8 cellular contexts compared by ENCODE assay signal in the genomic region with DNA sequence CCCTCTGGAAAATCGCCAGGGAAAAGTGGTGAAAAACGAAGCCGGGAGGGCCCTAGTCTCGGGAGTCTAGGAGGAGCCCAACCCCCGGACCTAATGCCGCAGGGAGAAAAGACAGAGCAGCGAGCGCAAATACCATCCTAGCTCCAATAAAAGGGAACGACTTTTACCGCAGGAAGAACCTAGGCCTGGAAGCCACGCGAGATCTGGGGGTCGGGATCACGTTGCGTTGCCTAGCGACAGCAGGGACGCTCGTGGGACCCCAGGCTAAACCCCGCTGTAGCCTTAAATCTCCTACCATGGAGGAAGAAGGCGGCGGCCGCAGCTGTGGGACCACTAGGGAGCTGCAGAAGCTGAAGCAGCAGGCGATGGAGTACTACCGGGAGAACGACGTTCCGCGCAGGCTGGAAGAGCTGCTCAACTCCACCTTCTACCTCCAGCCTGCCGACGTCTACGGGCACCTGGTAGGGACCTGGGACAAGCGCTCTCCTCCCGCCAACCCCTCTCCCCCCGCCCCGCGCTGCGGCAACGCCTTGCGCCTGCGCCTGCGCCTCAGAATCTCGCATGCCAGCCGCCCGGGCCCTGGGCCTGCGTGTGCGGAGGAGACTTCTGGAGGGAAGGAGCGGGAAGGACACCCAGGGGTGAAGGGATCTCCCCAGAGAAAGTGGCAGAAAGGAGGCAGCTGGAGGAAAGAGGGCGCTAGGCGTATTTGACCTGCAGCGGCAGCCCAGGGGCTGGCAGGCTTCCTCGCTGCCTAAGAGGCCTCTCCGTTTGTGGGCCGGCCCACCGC. TPM values are rescaled to one million over a fixed set of nuclear protein-coding genes. Genes with fewer than 3 reads are reported as not detected.
A peak's percentile ranks its signal among the peaks of the same experiment; 100 is the strongest.
DNase-seq lines count a peak whose midpoint lies in the region; ATAC-seq lines count a peak whose summit lies in the region.

ENO4 (plus strand) TSS at position 229 of the 787 bp plus-strand sequence; CDS start at position 297, 68 bp downstream.

- peaks cover 4% of the 10 kb centered on the region for H3K4me1 Mint-ChIP-seq in activated naive CD8-positive, alpha-beta T cell treated with anti-CD3 and anti-CD28 coated beads, Interleukin-2, amount 50 U/mL, for 24 hours

- no peaks in the 10 kb centered on the region for H3K36me3 Mint-ChIP-seq in activated naive CD8-positive, alpha-beta T cell treated with anti-CD3 and anti-CD28 coated beads, Interleukin-2, amount 50 U/mL, for 24 hours (ENCODE audit: low read depth)

- H3K27ac Mint-ChIP-seq in activated naive CD8-positive, alpha-beta T cell treated with anti-CD3 and anti-CD28 coated beads, Interleukin-2, amount 50 U/mL, for 24 hours = no peak within 1 kb of the TSS

- DNase-seq in Ammon's horn (ENCODE audit: low spot score) (peak; percentile 83), NCI-H345 (lab: John Stamatoyannopoulos, UW) (peak; percentile 84), glomerular visceral epithelial cell (ENCODE audit: extremely low spot score) (peak; percentile 84), occipital lobe (lab: John Stamatoyannopoulos, UW) (peak; percentile 81), NAMALWA (ENCODE audit: low spot score) (no peak)
- DNase-seq in activated naive CD8-positive, alpha-beta T cell treated with anti-CD3 and anti-CD28 coated beads, Interleukin-2, amount 50 U/mL, for 24 hours = peak; percentile 3

- no peaks in the 10 kb centered on the region for H3K9me3 Mint-ChIP-seq in activated naive CD8-positive, alpha-beta T cell treated with anti-CD3 and anti-CD28 coated beads, Interleukin-2, amount 50 U/mL, for 24 hours

- no peak within 1 kb of the TSS for H3K4me3 Mint-ChIP-seq in activated naive CD8-positive, alpha-beta T cell treated with anti-CD3 and anti-CD28 coated beads, Interleukin-2, amount 50 U/mL, for 24 hours

- ATAC-seq in GM18870 (IDR thresholded peaks at IDR 0.05; ENCODE audit: unreplicated experiment) (peak; percentile 45), HG03060 (IDR thresholded peaks at IDR 0.05; ENCODE audit: low read depth, unreplicated experiment) (peak; percentile 36)
- no peak for ATAC-seq in activated naive CD8-positive, alpha-beta T cell treated with anti-CD3 and anti-CD28 coated beads, Interleukin-2, amount 50 U/mL, for 24 hours

- H3K27me3 Mint-ChIP-seq in activated naive CD8-positive, alpha-beta T cell treated with anti-CD3 and anti-CD28 coated beads, Interleukin-2, amount 50 U/mL, for 24 hours = peaks cover 60% of the 10 kb centered on the region

RNA-seq across cellular contexts. Expression of gene ENO4, which starts in this region (rescaled TPM):
- 0.78 TPM for total RNA-seq in occipital lobe

Comparison
In these comparisons a context has a peak if more than half of its experiments do, and no peak if none do; other contexts are left out.
1. Peak in DNase-seq in occipital lobe; RNA of the gene not detected or under 1 TPM.